In the genomic region with DNA sequence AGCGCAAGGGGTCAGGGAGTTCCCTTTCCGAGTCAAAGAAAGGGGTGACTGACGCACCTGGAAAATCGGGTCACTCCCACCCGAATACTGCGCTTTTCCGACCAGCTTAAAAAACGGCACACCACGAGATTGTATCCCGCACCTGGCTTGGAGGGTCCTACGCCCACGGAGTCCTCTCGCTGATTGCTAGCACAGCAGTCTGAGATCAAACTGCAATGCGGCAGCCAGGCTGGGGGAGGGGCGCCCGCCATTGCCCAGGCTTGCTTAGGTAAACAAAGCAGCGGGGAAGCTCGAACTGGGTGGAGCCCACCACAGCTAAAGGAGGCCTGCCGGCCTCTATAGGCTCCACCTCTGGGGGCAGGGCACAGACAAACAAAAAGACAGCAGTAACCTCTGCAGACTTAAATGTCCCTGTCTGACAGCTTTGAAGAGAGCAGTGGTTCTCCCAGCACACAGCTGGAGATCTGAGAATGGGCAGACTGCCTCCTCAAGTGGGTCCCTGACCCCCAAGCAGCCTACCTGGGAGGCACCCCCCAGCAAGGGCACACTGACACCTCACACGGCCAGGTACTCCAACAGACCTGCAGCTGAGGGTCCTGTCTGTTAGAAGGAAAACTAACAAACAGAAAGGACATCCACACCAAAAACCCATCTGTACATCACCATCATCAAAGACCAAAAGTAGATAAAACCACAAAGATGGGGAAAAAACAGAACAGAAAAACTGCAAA, we compare ENCODE assay signal across 1 cellular context.
TF ChIP-seq lines count a peak whose summit lies in the region.

No MANE protein-coding gene starts in this region.

TF ChIP-seq in HepG2, 621 proteins besides CTCF, POLR2A, EP300 and RAD21 (continued from another document):
- TF ChIP-seq, protein P1, sequence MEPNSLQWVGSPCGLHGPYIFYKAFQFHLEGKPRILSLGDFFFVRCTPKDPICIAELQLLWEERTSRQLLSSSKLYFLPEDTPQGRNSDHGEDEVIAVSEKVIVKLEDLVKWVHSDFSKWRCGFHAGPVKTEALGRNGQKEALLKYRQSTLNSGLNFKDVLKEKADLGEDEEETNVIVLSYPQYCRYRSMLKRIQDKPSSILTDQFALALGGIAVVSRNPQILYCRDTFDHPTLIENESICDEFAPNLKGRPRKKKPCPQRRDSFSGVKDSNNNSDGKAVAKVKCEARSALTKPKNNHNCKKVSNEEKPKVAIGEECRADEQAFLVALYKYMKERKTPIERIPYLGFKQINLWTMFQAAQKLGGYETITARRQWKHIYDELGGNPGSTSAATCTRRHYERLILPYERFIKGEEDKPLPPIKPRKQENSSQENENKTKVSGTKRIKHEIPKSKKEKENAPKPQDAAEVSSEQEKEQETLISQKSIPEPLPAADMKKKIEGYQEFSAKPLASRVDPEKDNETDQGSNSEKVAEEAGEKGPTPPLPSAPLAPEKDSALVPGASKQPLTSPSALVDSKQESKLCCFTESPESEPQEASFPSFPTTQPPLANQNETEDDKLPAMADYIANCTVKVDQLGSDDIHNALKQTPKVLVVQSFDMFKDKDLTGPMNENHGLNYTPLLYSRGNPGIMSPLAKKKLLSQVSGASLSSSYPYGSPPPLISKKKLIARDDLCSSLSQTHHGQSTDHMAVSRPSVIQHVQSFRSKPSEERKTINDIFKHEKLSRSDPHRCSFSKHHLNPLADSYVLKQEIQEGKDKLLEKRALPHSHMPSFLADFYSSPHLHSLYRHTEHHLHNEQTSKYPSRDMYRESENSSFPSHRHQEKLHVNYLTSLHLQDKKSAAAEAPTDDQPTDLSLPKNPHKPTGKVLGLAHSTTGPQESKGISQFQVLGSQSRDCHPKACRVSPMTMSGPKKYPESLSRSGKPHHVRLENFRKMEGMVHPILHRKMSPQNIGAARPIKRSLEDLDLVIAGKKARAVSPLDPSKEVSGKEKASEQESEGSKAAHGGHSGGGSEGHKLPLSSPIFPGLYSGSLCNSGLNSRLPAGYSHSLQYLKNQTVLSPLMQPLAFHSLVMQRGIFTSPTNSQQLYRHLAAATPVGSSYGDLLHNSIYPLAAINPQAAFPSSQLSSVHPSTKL (CRISPR knock-in tag; IDR thresholded peaks at IDR 0.05) = 0 out of 2 replicates have a peak, but pooled peaks have one; percentile 10
